1 cellular context compared by ENCODE assay signal in the genomic region with DNA sequence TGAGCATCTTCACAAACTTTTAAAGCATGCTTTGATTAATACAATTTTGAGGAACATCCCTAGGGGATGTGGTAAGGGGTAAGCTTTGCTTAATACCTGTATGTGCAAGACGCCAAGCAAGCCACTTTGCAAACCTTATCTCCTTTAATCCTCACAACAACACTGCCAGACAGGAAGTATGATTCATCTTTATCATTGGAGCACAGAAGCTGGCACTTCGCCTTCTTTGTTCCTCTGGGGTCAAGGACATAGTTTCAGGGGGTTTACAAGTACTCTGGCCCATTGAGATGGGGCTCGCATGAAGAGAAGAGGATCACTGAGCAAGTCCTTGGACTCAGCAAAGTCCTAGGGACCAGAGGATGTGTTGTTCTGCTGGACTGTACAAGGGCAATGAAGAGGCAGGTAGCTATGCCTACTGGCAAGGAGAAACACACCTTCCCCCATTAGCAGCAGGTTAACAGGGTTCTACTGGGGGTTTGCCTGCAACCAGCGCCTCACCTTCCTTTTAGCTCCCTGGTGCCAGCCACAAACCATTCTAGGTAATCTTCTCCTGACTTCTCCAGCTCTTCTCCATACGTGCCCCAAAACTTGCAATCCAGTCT.
TF ChIP-seq lines count a peak whose summit lies in the region.

No MANE protein-coding gene starts in this region.

TF ChIP-seq in K562, 482 proteins besides CTCF, POLR2A, EP300 and RAD21 (continued from another document and continues in another):
- peak; percentile 92 for TF ChIP-seq ETV5 (CRISPR knock-in tag; IDR thresholded peaks at IDR 0.05; ENCODE audit: low read depth)
- TF ChIP-seq ZBTB8A (IDR thresholded peaks at IDR 0.05; ENCODE audit: partially characterized antibody), result no peak
- no peak for TF ChIP-seq RB1 (IDR thresholded peaks at IDR 0.05; ENCODE audit: low read depth)
- peak; percentile 78 to 87 for TF ChIP-seq KDM1A (IDR thresholded peaks at IDR 0.05)
- TF ChIP-seq SPI1 (IDR thresholded peaks at IDR 0.05; ENCODE audit: borderline replicate concordance, low read depth, low read length), result peak; percentile 55; the same call in 1 of the 2 replicates
- TF ChIP-seq, protein P1, sequence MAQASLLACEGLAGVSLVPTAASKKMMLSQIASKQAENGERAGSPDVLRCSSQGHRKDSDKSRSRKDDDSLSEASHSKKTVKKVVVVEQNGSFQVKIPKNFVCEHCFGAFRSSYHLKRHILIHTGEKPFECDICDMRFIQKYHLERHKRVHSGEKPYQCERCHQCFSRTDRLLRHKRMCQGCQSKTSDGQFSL (CRISPR knock-in tag; IDR thresholded peaks at IDR 0.05), result no peak
- TF ChIP-seq, protein P1 (tag; IDR thresholded peaks at IDR 0.05), result no peak
- TF ChIP-seq FOXM1 (IDR thresholded peaks at IDR 0.05; ENCODE audit: low read depth), result peak; percentile 80
- no peak for TF ChIP-seq FOXM1 (CRISPR knock-in tag; IDR thresholded peaks at IDR 0.05; ENCODE audit: low read depth)
- TF ChIP-seq CEBPG (CRISPR knock-in tag; IDR thresholded peaks at IDR 0.05), result no peak
- peak in 1 of 2 experiments; percentile 56; a peak in 2 of 4 replicates for TF ChIP-seq CEBPG (tag; conservative IDR thresholded peaks at IDR 0.05 in 1 of 2, IDR thresholded peaks at IDR 0.05 in 1 of 2)
- TF ChIP-seq PPARD (CRISPR knock-in tag; IDR thresholded peaks at IDR 0.05), result no peak
- no peak for TF ChIP-seq CBX2 (IDR thresholded peaks at IDR 0.05; ENCODE audit: insufficient read depth, low read length, poor library complexity, severe bottlenecking)
- peak; percentile 82 for TF ChIP-seq CCNT2 (IDR thresholded peaks at IDR 0.05; ENCODE audit: borderline replicate concordance, extremely low read depth, insufficient read length, low read depth, low read length)
- TF ChIP-seq ZBED1 (IDR thresholded peaks at IDR 0.05), result 0 out of 2 replicates have a peak, but pooled peaks have one; percentile 54
- TF ChIP-seq OTX1 (CRISPR knock-in tag; IDR thresholded peaks at IDR 0.05), result no peak
- no peak for TF ChIP-seq TSHZ1 (CRISPR knock-in tag; IDR thresholded peaks at IDR 0.05)
- TF ChIP-seq THRB (CRISPR knock-in tag; conservative IDR thresholded peaks at IDR 0.05), result no peak
- TF ChIP-seq, protein P2, sequence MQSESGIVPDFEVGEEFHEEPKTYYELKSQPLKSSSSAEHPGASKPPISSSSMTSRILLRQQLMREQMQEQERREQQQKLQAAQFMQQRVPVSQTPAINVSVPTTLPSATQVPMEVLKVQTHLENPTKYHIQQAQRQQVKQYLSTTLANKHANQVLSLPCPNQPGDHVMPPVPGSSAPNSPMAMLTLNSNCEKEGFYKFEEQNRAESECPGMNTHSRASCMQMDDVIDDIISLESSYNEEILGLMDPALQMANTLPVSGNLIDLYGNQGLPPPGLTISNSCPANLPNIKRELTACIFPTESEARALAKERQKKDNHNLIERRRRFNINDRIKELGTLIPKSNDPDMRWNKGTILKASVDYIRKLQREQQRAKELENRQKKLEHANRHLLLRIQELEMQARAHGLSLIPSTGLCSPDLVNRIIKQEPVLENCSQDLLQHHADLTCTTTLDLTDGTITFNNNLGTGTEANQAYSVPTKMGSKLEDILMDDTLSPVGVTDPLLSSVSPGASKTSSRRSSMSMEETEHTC (IDR thresholded peaks at IDR 0.05), result no peak
- peak; percentile 80 for TF ChIP-seq GATAD2B (IDR thresholded peaks at IDR 0.05; ENCODE audit: borderline replicate concordance)
- no peak for TF ChIP-seq POLR2AphosphoS2 (IDR thresholded peaks at IDR 0.05; ENCODE audit: low read length)
- peak; percentile 44; the same call in 1 of the 2 replicates for TF ChIP-seq NFRKB (IDR thresholded peaks at IDR 0.05; ENCODE audit: low read depth)
- no peak for TF ChIP-seq CEBPZ (IDR thresholded peaks at IDR 0.05; ENCODE audit: borderline replicate concordance, low read depth, low read length)
- no peak for TF ChIP-seq ZNF780A (CRISPR knock-in tag; IDR thresholded peaks at IDR 0.05)
- TF ChIP-seq SMARCA5 (IDR thresholded peaks at IDR 0.05), result no peak
- no peak for TF ChIP-seq ZNF584 (CRISPR knock-in tag; IDR thresholded peaks at IDR 0.05; ENCODE audit: low read depth)
- TF ChIP-seq HDAC1 (IDR thresholded peaks at IDR 0.05), result peak in 1 of 2 experiments; percentile 64; a peak in 2 of 4 replicates
- TF ChIP-seq PRDM10 (IDR thresholded peaks at IDR 0.05; ENCODE audit: partially characterized antibody), result peak; percentile 62
- 0 out of 2 replicates have a peak, but pooled peaks have one; percentile 18 for TF ChIP-seq MAFK (IDR thresholded peaks at IDR 0.05; ENCODE audit: low read length)
- no peak for TF ChIP-seq ZNF699 (CRISPR knock-in tag; IDR thresholded peaks at IDR 0.05; ENCODE audit: insufficient replicate concordance)
- no peak for TF ChIP-seq ESRRB (CRISPR knock-in tag; IDR thresholded peaks at IDR 0.05; ENCODE audit: borderline replicate concordance)
- peak; percentile 93 for TF ChIP-seq POLR2AphosphoS5 (IDR thresholded peaks at IDR 0.05; ENCODE audit: control insufficient read depth, insufficient read depth, low read depth, low read length)
- TF ChIP-seq, protein P3, sequence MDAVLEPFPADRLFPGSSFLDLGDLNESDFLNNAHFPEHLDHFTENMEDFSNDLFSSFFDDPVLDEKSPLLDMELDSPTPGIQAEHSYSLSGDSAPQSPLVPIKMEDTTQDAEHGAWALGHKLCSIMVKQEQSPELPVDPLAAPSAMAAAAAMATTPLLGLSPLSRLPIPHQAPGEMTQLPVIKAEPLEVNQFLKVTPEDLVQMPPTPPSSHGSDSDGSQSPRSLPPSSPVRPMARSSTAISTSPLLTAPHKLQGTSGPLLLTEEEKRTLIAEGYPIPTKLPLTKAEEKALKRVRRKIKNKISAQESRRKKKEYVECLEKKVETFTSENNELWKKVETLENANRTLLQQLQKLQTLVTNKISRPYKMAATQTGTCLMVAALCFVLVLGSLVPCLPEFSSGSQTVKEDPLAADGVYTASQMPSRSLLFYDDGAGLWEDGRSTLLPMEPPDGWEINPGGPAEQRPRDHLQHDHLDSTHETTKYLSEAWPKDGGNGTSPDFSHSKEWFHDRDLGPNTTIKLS (IDR thresholded peaks at IDR 0.05; ENCODE audit: borderline replicate concordance, low read depth), result no peak
- TF ChIP-seq LEF1 (IDR thresholded peaks at IDR 0.05), result peak; percentile 84
- TF ChIP-seq TAL1 (IDR thresholded peaks at IDR 0.05), result peak; percentile 92
- TF ChIP-seq ZNF347 (CRISPR knock-in tag; IDR thresholded peaks at IDR 0.05; ENCODE audit: low read depth), result no peak
- TF ChIP-seq HDAC3 (IDR thresholded peaks at IDR 0.05; ENCODE audit: borderline replicate concordance, partially characterized antibody), result peak; percentile 87
- TF ChIP-seq ZNF696 (CRISPR knock-in tag; conservative IDR thresholded peaks at IDR 0.05), result no peak
- TF ChIP-seq ARID3A (IDR thresholded peaks at IDR 0.05; ENCODE audit: borderline replicate concordance, low read depth, low read length), result peak; percentile 86; the same call in 1 of the 2 replicates
- no peak for TF ChIP-seq ZNF57 (CRISPR knock-in tag; IDR thresholded peaks at IDR 0.05)
- TF ChIP-seq MTA2 (IDR thresholded peaks at IDR 0.05; ENCODE audit: low read depth), result peak; percentile 88
- peak; percentile 89 to 94 for TF ChIP-seq TRIM24 (IDR thresholded peaks at IDR 0.05)
- TF ChIP-seq CC2D1A (IDR thresholded peaks at IDR 0.05), result peak; percentile 80; the same call in 1 of the 2 replicates
- TF ChIP-seq ZFP1 (CRISPR knock-in tag; IDR thresholded peaks at IDR 0.05), result no peak
- TF ChIP-seq SOX6 (IDR thresholded peaks at IDR 0.05), result peak; percentile 98
- TF ChIP-seq PTBP1 (IDR thresholded peaks at IDR 0.05; ENCODE audit: low read depth, low read length), result no peak
